14 cellular contexts compared by ENCODE assay signal in the genomic region with DNA sequence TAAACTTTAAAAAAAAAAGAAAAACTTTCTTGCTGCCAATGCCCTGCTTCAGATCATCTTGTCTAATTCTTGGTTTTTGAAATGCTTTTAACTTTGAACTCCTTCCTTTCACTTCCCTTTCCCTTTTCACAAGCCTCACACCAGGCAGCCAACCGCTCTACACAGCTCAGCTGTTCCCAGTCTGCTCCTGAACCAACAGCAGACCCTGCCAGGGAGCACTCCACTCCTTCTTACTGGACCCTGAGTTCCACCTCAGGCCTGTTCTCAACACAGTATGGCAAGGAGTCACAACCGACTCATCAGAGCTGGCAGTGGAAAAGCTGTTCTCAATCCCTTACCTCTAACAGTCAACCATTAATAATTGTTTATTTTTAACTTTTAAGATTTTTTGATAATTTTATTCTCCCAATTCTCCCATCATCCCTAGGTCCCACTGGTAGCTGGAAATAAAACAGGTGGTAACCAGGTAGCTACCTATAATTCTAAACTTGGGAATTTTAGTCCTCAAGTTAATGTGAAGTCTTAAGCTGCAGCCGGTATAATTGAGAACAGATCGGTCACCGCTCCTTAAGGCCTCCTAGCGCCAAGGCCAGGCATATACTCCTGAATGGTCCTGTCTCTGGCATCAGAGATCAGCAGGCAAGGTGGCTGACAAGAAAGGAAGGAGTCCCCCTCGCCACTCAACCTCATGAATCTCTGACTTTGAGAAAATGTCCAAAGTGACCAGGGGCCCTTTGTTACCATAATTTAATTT. TPM values are rescaled to one million over a fixed set of nuclear protein-coding genes. Genes with fewer than 3 reads are reported as not detected.
DNase-seq lines count a peak whose midpoint lies in the region; ATAC-seq and TF ChIP-seq lines count a peak whose summit lies in the region.
"Had no signal": no experiment of that assay in that cellular context is flagged by ENCODE, and none has a peak within 500 bp of the region (broad histone marks: within the 10 kb centered on the region; RNA-seq: fewer than 3 reads in every experiment).

No MANE protein-coding gene starts in this region.

- intact Hi-C loops in ascending aorta (cut with DNase I) (no loop called here), upper lobe of right lung (cut with DNase I) (no loop called here), left colon (cut with DNase I, micrococcal nuclease) (no loop called here)

- WGBS in SK-N-SH (ENCODE audit: low lambda C conversion rate) = 95% methylated on average over 7 of the region's 7 CpGs

- H3K4me2 ChIP-seq in SK-N-SH = no peak overlapping the region

- no peaks in the 10 kb centered on the region for H3K27me3 ChIP-seq in SK-N-SH (ENCODE audit: insufficient read depth)
- no peaks in the 10 kb centered on the region for H3K27me3 ChIP-seq in ascending aorta
- no peaks in the 10 kb centered on the region for H3K27me3 ChIP-seq in layer of hippocampus (ENCODE audit: control insufficient read depth, insufficient read depth, low read length)
- no peaks in the 10 kb centered on the region for H3K27me3 ChIP-seq in upper lobe of right lung

- H2AFZ ChIP-seq in SK-N-SH (ENCODE audit: low read depth) = no peak overlapping the region

- peak; percentile 39; the same call in 2 of the 3 replicates for ATAC-seq in SK-N-SH treated with all-trans-retinoic acid at 6 μM for 48 hours
- ATAC-seq in upper lobe of right lung = peak; percentile 33
- ATAC-seq in GM18511 (IDR thresholded peaks at IDR 0.05; ENCODE audit: unreplicated experiment) = no peak
- no peak for ATAC-seq in left colon

- H3K27ac ChIP-seq in SK-N-SH (ENCODE audit: low read depth in 2 of 2, low read length in 1 of 2) (0 out of 4 replicates have a peak overlapping the region, but pooled peaks of 1 of the 2 experiments have one; percentile 18), ascending aorta (peak overlapping the region; percentile 77 to 79), layer of hippocampus (ENCODE audit: low read depth, low read length) (peak overlapping the region; percentile 71), upper lobe of right lung (no peak overlapping the region)
- H3K27ac ChIP-seq: 22Rv1 had no signal

- no peaks in the 10 kb centered on the region for H3K9me3 ChIP-seq in SK-N-SH
- no peaks in the 10 kb centered on the region for H3K9me3 ChIP-seq in ascending aorta
- H3K9me3 ChIP-seq in upper lobe of right lung = no peaks in the 10 kb centered on the region

- no peak for TF ChIP-seq EP300 in SK-N-SH (IDR thresholded peaks at IDR 0.05; ENCODE audit: borderline replicate concordance in 1 of 2, low read depth in 1 of 2, low read length in 1 of 2)

- CTCF ChIA-PET in SK-N-SH (lab: Yijun Ruan, JAX) = interaction anchor here (0.6 to 1.3 kb wide), 5 partner anchors 8 to 204 kb away, joined by 3 to 4 read pairs (median 3); no protein-coding TSS in a partner anchor

- no peak overlapping the region for H3K9ac ChIP-seq in SK-N-SH

- POLR2A ChIA-PET in SK-N-SH (lab: Yijun Ruan, JAX) = no interaction called here

- TF ChIP-seq RAD21 in SK-N-SH (IDR thresholded peaks at IDR 0.05; ENCODE audit: low read length) = no peak

- no peaks in the 10 kb centered on the region for H4K20me1 ChIP-seq in SK-N-SH (ENCODE audit: insufficient read depth)

- peaks cover 0 to 17% of the 10 kb centered on the region in 2 experiments for H3K36me3 ChIP-seq in SK-N-SH (replicated peaks in 1 of 2; ENCODE audit: control insufficient read depth in 1 of 2, insufficient read depth in 2 of 2, low read length in 1 of 2)
- H3K36me3 ChIP-seq in ascending aorta = peaks cover 0 to 13% of the 10 kb centered on the region in 2 donors
- no peaks in the 10 kb centered on the region for H3K36me3 ChIP-seq in upper lobe of right lung

- TF ChIP-seq CTCF in SK-N-SH (IDR thresholded peaks at IDR 0.05) (no peak), ascending aorta (IDR thresholded peaks at IDR 0.05) (no peak), upper lobe of right lung (IDR thresholded peaks at IDR 0.05) (no peak)

- no peaks in the 10 kb centered on the region for H3F3A ChIP-seq in SK-N-SH (replicated peaks; ENCODE audit: insufficient read depth)

- H3K79me2 ChIP-seq in SK-N-SH (ENCODE audit: insufficient read depth) = no peaks in the 10 kb centered on the region

- H3K9me2 ChIP-seq in SK-N-SH = no peaks in the 10 kb centered on the region

- H3K4me1 ChIP-seq in SK-N-SH (ENCODE audit: control insufficient read depth in 1 of 2, insufficient read depth in 2 of 2, low read depth in 1 of 2, low read length in 1 of 2) (no peaks in the 10 kb centered on the region; a peak in 1 of 4 replicates), ascending aorta (peaks cover 6 to 17% of the 10 kb centered on the region in 2 donors), upper lobe of right lung (peaks cover 3% of the 10 kb centered on the region)

- no peak for DNase-seq in SK-N-SH
- no peak for DNase-seq in ascending aorta (ENCODE audit: low spot score in 2 of 2)
- no peak for DNase-seq in upper lobe of right lung
- no peak for DNase-seq in left colon
- DNase-seq in NCI-H774 (lab: John Stamatoyannopoulos, UW) = no peak
- DNase-seq: activated CD4-positive, alpha-beta T cell treated with anti-CD3 and anti-CD28 coated beads, Interleukin-2, amount 10 ng/mL, durations not matched to agents 24 days and 14 days; activated naive CD4-positive, alpha-beta T cell treated with Interleukin-2 at 50 U/mL for 16 hours; cortex of kidney; DMS53 had no signal

- H3K4me3 ChIP-seq in SK-N-SH (ENCODE audit: low read depth in 2 of 2, low read length in 1 of 2) = no peak overlapping the region
- no peak overlapping the region for H3K4me3 ChIP-seq in ascending aorta
- H3K4me3 ChIP-seq in upper lobe of right lung = no peak overlapping the region

TF ChIP-seq in SK-N-SH treated with all-trans-retinoic acid at 6 μM for 48 hours, 23 proteins besides CTCF, POLR2A, EP300 and RAD21:
- TF ChIP-seq, protein P1, sequence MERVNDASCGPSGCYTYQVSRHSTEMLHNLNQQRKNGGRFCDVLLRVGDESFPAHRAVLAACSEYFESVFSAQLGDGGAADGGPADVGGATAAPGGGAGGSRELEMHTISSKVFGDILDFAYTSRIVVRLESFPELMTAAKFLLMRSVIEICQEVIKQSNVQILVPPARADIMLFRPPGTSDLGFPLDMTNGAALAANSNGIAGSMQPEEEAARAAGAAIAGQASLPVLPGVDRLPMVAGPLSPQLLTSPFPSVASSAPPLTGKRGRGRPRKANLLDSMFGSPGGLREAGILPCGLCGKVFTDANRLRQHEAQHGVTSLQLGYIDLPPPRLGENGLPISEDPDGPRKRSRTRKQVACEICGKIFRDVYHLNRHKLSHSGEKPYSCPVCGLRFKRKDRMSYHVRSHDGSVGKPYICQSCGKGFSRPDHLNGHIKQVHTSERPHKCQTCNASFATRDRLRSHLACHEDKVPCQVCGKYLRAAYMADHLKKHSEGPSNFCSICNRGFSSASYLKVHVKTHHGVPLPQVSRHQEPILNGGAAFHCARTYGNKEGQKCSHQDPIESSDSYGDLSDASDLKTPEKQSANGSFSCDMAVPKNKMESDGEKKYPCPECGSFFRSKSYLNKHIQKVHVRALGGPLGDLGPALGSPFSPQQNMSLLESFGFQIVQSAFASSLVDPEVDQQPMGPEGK (CRISPR knock-in tag; IDR thresholded peaks at IDR 0.05; ENCODE audit: borderline replicate concordance) = no peak
- TF ChIP-seq TCF4 (CRISPR knock-in tag; IDR thresholded peaks at IDR 0.05; ENCODE audit: borderline replicate concordance) (no peak), RARB (CRISPR knock-in tag; IDR thresholded peaks at IDR 0.05) (no peak), ZFP3 (CRISPR knock-in tag; IDR thresholded peaks at IDR 0.05) (no peak), PPARA (CRISPR knock-in tag; IDR thresholded peaks at IDR 0.05; ENCODE audit: borderline replicate concordance) (no peak), ZNF70 (CRISPR knock-in tag; IDR thresholded peaks at IDR 0.05) (no peak)
TF ChIP-seq in SK-N-SH treated with all-trans-retinoic acid at 6 μM for 48 hours: peak in this region for 0.

TF ChIP-seq in SK-N-SH, 30 proteins besides CTCF, POLR2A, EP300 and RAD21 (continues in another document):
- no peak for TF ChIP-seq SIN3A (IDR thresholded peaks at IDR 0.05; ENCODE audit: borderline replicate concordance, low read depth, low read length)
- no peak for TF ChIP-seq CHD2 (IDR thresholded peaks at IDR 0.05; ENCODE audit: low read length, partially characterized antibody)
- no peak for TF ChIP-seq GATA2 (CRISPR knock-in tag; IDR thresholded peaks at IDR 0.05)
- TF ChIP-seq NFIC (IDR thresholded peaks at IDR 0.05; ENCODE audit: borderline replicate concordance) = no peak
- TF ChIP-seq, protein P2, sequence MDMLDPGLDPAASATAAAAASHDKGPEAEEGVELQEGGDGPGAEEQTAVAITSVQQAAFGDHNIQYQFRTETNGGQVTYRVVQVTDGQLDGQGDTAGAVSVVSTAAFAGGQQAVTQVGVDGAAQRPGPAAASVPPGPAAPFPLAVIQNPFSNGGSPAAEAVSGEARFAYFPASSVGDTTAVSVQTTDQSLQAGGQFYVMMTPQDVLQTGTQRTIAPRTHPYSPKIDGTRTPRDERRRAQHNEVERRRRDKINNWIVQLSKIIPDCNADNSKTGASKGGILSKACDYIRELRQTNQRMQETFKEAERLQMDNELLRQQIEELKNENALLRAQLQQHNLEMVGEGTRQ (IDR thresholded peaks at IDR 0.05; ENCODE audit: borderline replicate concordance, low read depth, low read length) = no peak
- no peak for TF ChIP-seq TCF12 (IDR thresholded peaks at IDR 0.05)
- TF ChIP-seq PBX3 (IDR thresholded peaks at IDR 0.05) = no peak
- TF ChIP-seq MAX (IDR thresholded peaks at IDR 0.05; ENCODE audit: low read depth) = no peak
- TF ChIP-seq MXI1 (IDR thresholded peaks at IDR 0.05; ENCODE audit: low read depth, low read length) = no peak
- no peak for TF ChIP-seq GABPA (IDR thresholded peaks at IDR 0.05; ENCODE audit: low read depth)

RNA-seq across cellular contexts. Expression of gene BOC, which starts 43.9 kb away (rescaled TPM):
- polyA plus RNA-seq in SK-N-SH (2012; rRNA removed) = 5.8 and 6.6 TPM in 2 replicates
- 3.3 and 4.6 TPM in 2 replicates for polyA plus RNA-seq in SK-N-SH (2012; cell fraction: cytosol; rRNA removed)
- polyA plus RNA-seq in SK-N-SH (2012; cell fraction: nucleus; rRNA removed) = 9.4 and 11.2 TPM in 2 replicates
- total RNA-seq in ascending aorta (31.3 TPM), upper lobe of right lung (6.1 TPM), left colon (10 to 100 TPM in 1 of 2 donors, 1 to 10 TPM in 1; 4.2 to 10.6 TPM)
- total RNA-seq: lung microvascular endothelial cell had no signal

Comparison
In these comparisons a context has a peak if more than half of its experiments do, and no peak if none do; other contexts are left out.
1. ATAC-seq: peak in SK-N-SH treated with all-trans-retinoic acid at 6 μM for 48 hours (single experiment) and upper lobe of right lung (single experiment); none in GM18511 (single experiment) and left colon (single experiment).